Comparison of ENCODE assay signal across 1 cellular context in genomic region chr22:46591890-46592289, GRCh38.
TF ChIP-seq lines count a peak whose summit lies in the region.

No MANE protein-coding gene starts in this region.

TF ChIP-seq in K562, 482 proteins besides CTCF, POLR2A, EP300 and RAD21:
- TF ChIP-seq ZNF174 (CRISPR knock-in tag; IDR thresholded peaks at IDR 0.05) (no peak), GABPB2 (CRISPR knock-in tag; conservative IDR thresholded peaks at IDR 0.05) (no peak), KAT7 (CRISPR knock-in tag; IDR thresholded peaks at IDR 0.05; ENCODE audit: borderline replicate concordance) (no peak), FOXJ2 (tag; IDR thresholded peaks at IDR 0.05) (no peak), U2AF1 (optimal IDR thresholded peaks at IDR 0.05; ENCODE audit: low read depth, low read length) (no peak), HINFP (tag; conservative IDR thresholded peaks at IDR 0.05; ENCODE audit: low read depth) (no peak), ZSCAN29 (IDR thresholded peaks at IDR 0.05) (no peak), BCLAF1 (IDR thresholded peaks at IDR 0.05; ENCODE audit: borderline replicate concordance in 1 of 2, control insufficient read depth in 1 of 2, low read depth in 2 of 2, low read length in 1 of 2) (no peak), NONO (IDR thresholded peaks at IDR 0.05; ENCODE audit: low read depth in 2 of 2, low read length in 1 of 2) (no peak), LCOR (CRISPR knock-in tag; IDR thresholded peaks at IDR 0.05) (no peak), SMARCA5 (IDR thresholded peaks at IDR 0.05) (no peak), NR2C2 (CRISPR knock-in tag; IDR thresholded peaks at IDR 0.05) (no peak), NR2C2 (tag; IDR thresholded peaks at IDR 0.05) (no peak), ARID3A (IDR thresholded peaks at IDR 0.05; ENCODE audit: borderline replicate concordance, low read depth, low read length) (no peak), CBX8 (IDR thresholded peaks at IDR 0.05; ENCODE audit: borderline replicate concordance, extremely low read depth, low read depth, low read length, poor library complexity, severe bottlenecking) (no peak), IRF1 (CRISPR knock-in tag; IDR thresholded peaks at IDR 0.05; ENCODE audit: borderline replicate concordance) (no peak)
